8 cellular contexts compared by ENCODE assay signal in the genomic region with DNA sequence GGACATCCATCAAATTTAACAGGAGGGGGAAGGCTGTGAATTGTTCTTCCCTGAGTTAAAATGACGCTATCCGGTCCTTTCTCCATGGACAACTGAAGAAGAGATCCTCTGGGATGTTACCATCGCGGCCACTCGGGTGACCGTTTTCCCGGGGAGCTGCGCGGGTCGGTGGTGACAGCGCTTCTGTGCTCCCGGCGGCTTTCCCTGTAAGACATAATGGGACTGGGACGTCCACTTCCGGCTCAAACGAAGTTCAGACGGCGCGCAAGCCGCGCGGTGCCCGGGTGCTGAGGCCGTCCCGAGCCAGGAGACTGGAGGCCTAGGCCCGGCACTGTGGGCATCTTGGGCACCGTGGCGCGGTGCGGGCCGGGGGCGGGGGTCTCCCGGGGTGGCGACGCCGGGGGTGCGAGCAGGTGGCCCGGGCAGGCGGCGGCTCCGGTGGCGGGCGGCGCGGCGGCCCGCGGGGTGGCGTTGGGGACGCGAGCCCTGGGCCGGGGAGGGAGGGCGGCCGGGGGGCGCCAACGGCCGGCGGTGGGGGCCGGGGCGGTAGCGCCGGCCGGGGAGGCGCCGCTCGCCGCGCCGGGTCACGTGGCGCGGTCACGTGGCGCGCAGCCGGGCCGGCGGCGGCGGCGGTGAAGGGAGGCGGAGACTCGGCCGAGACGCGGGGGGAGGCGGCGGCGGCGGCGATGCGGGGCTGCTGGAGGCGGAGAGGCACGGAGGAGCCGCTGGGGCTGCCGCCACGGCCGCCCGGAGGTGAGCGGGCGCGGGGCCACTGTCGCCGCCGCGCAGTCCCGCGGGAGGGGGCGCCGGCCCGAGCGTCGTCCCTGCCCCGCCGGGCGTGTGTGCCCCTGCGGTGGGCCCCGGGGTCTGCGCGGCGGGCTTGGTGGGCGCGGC.
DNase-seq lines count a peak whose midpoint lies in the region; ATAC-seq and TF ChIP-seq lines count a peak whose summit lies in the region.

No MANE protein-coding gene starts in this region.

- no peaks in the 10 kb centered on the region for H3K9me3 ChIP-seq in endodermal cell (ENCODE audit: control insufficient read depth, low read length)

- TF ChIP-seq CTCF in AG09319 (IDR thresholded peaks at IDR 0.05; ENCODE audit: low read depth, low read length) (no peak), endodermal cell (conservative IDR thresholded peaks at IDR 0.05) (no peak), mesothelial cell of epicardium (IDR thresholded peaks at IDR 0.05; ENCODE audit: unreplicated experiment) (no peak)

- ATAC-seq in HG03175 (IDR thresholded peaks at IDR 0.05; ENCODE audit: unreplicated experiment): peak; percentile 80

- H3K27ac Mint-ChIP-seq in endodermal cell (peak overlapping the region; percentile 81), mesothelial cell of epicardium (peak overlapping the region; percentile 98)

- TF ChIP-seq POLR2A in GM18951 (IDR thresholded peaks at IDR 0.05; ENCODE audit: extremely low read depth, insufficient read depth, insufficient read length): peak; percentile 59

- no peaks in the 10 kb centered on the region for H3K27me3 ChIP-seq in endodermal cell (ENCODE audit: control insufficient read depth, insufficient read depth, low read length, poor library complexity, severe bottlenecking)

- peaks cover 4% of the 10 kb centered on the region for H3K36me3 ChIP-seq in endodermal cell (ENCODE audit: control insufficient read depth, insufficient read depth, low read length)

- 0% methylated on average over 23 to 122 of the region's 123 CpGs for WGBS in endodermal cell (ENCODE audit: insufficient coverage in 1 of 2, insufficient read length in 1 of 2), 2 experiments

- H3K9me3 Mint-ChIP-seq in endodermal cell: no peaks in the 10 kb centered on the region
- H3K9me3 Mint-ChIP-seq in mesothelial cell of epicardium: no peaks in the 10 kb centered on the region

- H3K36me3 Mint-ChIP-seq in endodermal cell (ENCODE audit: low read depth): peaks cover 3% of the 10 kb centered on the region
- H3K36me3 Mint-ChIP-seq in mesothelial cell of epicardium: no peaks in the 10 kb centered on the region

- DNase-seq in AG09319 (ENCODE audit: extremely low read depth, low read depth) (peak; percentile 23), NCI-H774 (lab: John Stamatoyannopoulos, UW) (peak; percentile 69), endodermal cell (peak; percentile 88), mesothelial cell of epicardium (ENCODE audit: low spot score in 2 of 2, unreplicated experiment in 2 of 2) (peak; percentile 73 to 78)
- DNase-seq in activated CD8-positive, alpha-beta memory T cell treated with anti-CD3 and anti-CD28 coated beads for 4 hours (ENCODE audit: low read depth in 2 of 2): peak; percentile 42 to 44
- DNase-seq in stimulated activated CD8-positive, alpha-beta memory T cell treated with anti-CD3 and anti-CD28 coated beads, Interleukin-4, amount 100 ng/mL, for 24 hours (ENCODE audit: low read depth): peak; percentile 53

- H3K4me1 ChIP-seq in endodermal cell (ENCODE audit: control insufficient read depth, insufficient read depth, low read length): peaks cover 9% of the 10 kb centered on the region

- peak overlapping the region; percentile 74 for H3K27ac ChIP-seq in endodermal cell (ENCODE audit: low read depth, low read length)

- in situ Hi-C loops in GM18951 (cut with MboI; ENCODE audit: low sequenced_read_pairs, unreplicated experiment): no loop called here

- H3K27me3 Mint-ChIP-seq in endodermal cell (ENCODE audit: insufficient read depth): peaks cover 7% of the 10 kb centered on the region
- no peaks in the 10 kb centered on the region for H3K27me3 Mint-ChIP-seq in mesothelial cell of epicardium (ENCODE audit: low read depth)

- peak overlapping the region; percentile 82 for H3K4me3 ChIP-seq in endodermal cell (ENCODE audit: low read length)

- H3K4me3 Mint-ChIP-seq in endodermal cell (peak overlapping the region; percentile 85), mesothelial cell of epicardium (peak overlapping the region; percentile 85)

- H3K4me1 Mint-ChIP-seq in endodermal cell (peaks cover 22% of the 10 kb centered on the region), mesothelial cell of epicardium (peaks cover 20% of the 10 kb centered on the region)

- H3K9ac ChIP-seq in endodermal cell (ENCODE audit: extremely low read depth, low read length, poor library complexity, severe bottlenecking): peak overlapping the region; percentile 50

Comparison
In these comparisons a context has a peak if more than half of its experiments do, and no peak if none do; other contexts are left out.
1. Peak in every context shown above with its lines: DNase-seq, ATAC-seq, H3K4me3 ChIP-seq and H3K27ac ChIP-seq.
2. DNase-seq: peak in every context shown above with its lines; median percentile 88 in endodermal cell; 76 in mesothelial cell of epicardium; 69 in NCI-H774; 53 in stimulated activated CD8-positive, alpha-beta memory T cell treated with anti-CD3 and anti-CD28 coated beads, Interleukin-4, amount 100 ng/mL, for 24 hours; 43 in activated CD8-positive, alpha-beta memory T cell treated with anti-CD3 and anti-CD28 coated beads for 4 hours; 23 in AG09319.